ENCODE assay signal across 8 cellular contexts in genomic region chrX:38327007-38327774, GRCh38. TPM values are rescaled to one million over a fixed set of nuclear protein-coding genes. Genes with fewer than 3 reads are reported as not detected.
DNase-seq lines count a peak whose midpoint lies in the region; ATAC-seq and TF ChIP-seq lines count a peak whose summit lies in the region.

TSS of gene RPGR (minus strand) at chrX:38327509. CDS start at chrX:38327367, 142 bp downstream.

- intact Hi-C loops in heart left ventricle (cut with DNase I): loop anchor here in 4 of 10 donors (5.0 to 10.0 kb wide), 2 partner anchors 400 to 402 kb away; no protein-coding TSS in a partner anchor
- intact Hi-C loops in transverse colon (cut with DNase I; ENCODE audit: low total_unique reads): no loop called here

- peaks cover 13% of the 10 kb centered on the region for H3K4me1 ChIP-seq in adipocyte (ENCODE audit: control insufficient read depth, insufficient read depth, low read length)
- peaks cover 0 to 13% (median 0%) of the 10 kb centered on the region in 12 donors for H3K4me1 ChIP-seq in heart left ventricle
- H3K4me1 ChIP-seq in transverse colon: peaks cover 0 to 14% (median 0%) of the 10 kb centered on the region in 4 donors

- H3K4me2 ChIP-seq in SU-DHL-6 (ENCODE audit: low read depth, low read length, poor library complexity, severe bottlenecking): peak within 1 kb of the TSS; percentile 58

- no peaks in the 10 kb centered on the region for H3K9me3 ChIP-seq in SU-DHL-6 (ENCODE audit: insufficient read depth, low read length)
- no peaks in the 10 kb centered on the region for H3K9me3 ChIP-seq in adipocyte (ENCODE audit: control insufficient read depth, low read length)
- H3K9me3 ChIP-seq in heart left ventricle: no peaks in the 10 kb centered on the region
- H3K9me3 ChIP-seq in transverse colon: no peaks in the 10 kb centered on the region

- H3K9me2 ChIP-seq in SU-DHL-6 (replicated peaks; ENCODE audit: insufficient read depth, low read length): no peaks in the 10 kb centered on the region

- DNase-seq in NCI-H128 (lab: John Stamatoyannopoulos, UW; ENCODE audit: unreplicated experiment) (peak; percentile 85), adipocyte (ENCODE audit: low read depth) (peak; percentile 95), heart left ventricle (peak; percentile 92 to 95 (median 95)), pons (ENCODE audit: low spot score) (peak; percentile 88), transverse colon (peak; percentile 95)

- peak within 1 kb of the TSS; percentile 96 for H2AFZ ChIP-seq in SU-DHL-6 (ENCODE audit: low read depth, low read length, severe bottlenecking)

- no peaks in the 10 kb centered on the region for H3K79me2 ChIP-seq in SU-DHL-6 (ENCODE audit: insufficient read depth, low read length)

- in situ Hi-C loops in transverse colon (cut with MboI; ENCODE audit: low pct_ligation_motif_present in 1 of 4, low pct_unique_long_range_greater_than_20kb in 1 of 4, low sequenced_read_pairs in 3 of 4): no loop called here

- H3K27ac ChIP-seq in SU-DHL-6 (ENCODE audit: low read depth, low read length) (peak within 1 kb of the TSS; percentile 53), heart left ventricle (peak within 1 kb of the TSS; percentile 58 to 90 (median 80)), transverse colon (peak within 1 kb of the TSS; percentile 85 to 94 (median 89))

- no peaks in the 10 kb centered on the region for H3K36me3 ChIP-seq in SU-DHL-6 (ENCODE audit: low read length)
- no peaks in the 10 kb centered on the region for H3K36me3 ChIP-seq in adipocyte (ENCODE audit: control insufficient read depth, insufficient read depth, low read length, severe bottlenecking)
- no peaks in the 10 kb centered on the region for H3K36me3 ChIP-seq in heart left ventricle
- H3K36me3 ChIP-seq in transverse colon: no peaks in the 10 kb centered on the region

- peak within 1 kb of the TSS; percentile 66 for H3K9ac ChIP-seq in SU-DHL-6 (ENCODE audit: low read length)
- peak within 1 kb of the TSS; percentile 87 for H3K9ac ChIP-seq in adipocyte (ENCODE audit: low read length)

- TF ChIP-seq EP300 in transverse colon (IDR thresholded peaks at IDR 0.05; ENCODE audit: low read depth): no peak

- no peaks in the 10 kb centered on the region for H4K20me1 ChIP-seq in SU-DHL-6 (ENCODE audit: low read depth, low read length)

- H3F3A ChIP-seq in SU-DHL-6 (ENCODE audit: insufficient read depth): no peaks in the 10 kb centered on the region

- TF ChIP-seq CTCF in GM12873 (IDR thresholded peaks at IDR 0.05; ENCODE audit: insufficient read depth, low read depth, low read length, missing control alignments) (peak; percentile 86), SU-DHL-6 (IDR thresholded peaks at IDR 0.05; ENCODE audit: insufficient read depth, low read length, poor library complexity, severe bottlenecking) (peak; percentile 45), heart left ventricle (IDR thresholded peaks at IDR 0.05) (peak; percentile 64 to 83 (median 75)), transverse colon (IDR thresholded peaks at IDR 0.05) (peak; percentile 64 to 77 (median 69))

- 0 to 32% (median 15%) methylated on average over 29 to 67 of the region's 67 CpGs for WGBS in heart left ventricle, 4 donors
- WGBS in transverse colon (ENCODE audit: low coverage in 1 of 2), 2 donors: 49% methylated on average over 67 of the region's 67 CpGs; no CpG with 5 or more reads in 1 of the 2 donors

- H3K4me3 ChIP-seq in SU-DHL-6 (ENCODE audit: insufficient read depth, low read length, poor library complexity, severe bottlenecking): peak within 1 kb of the TSS; percentile 73
- peak within 1 kb of the TSS; percentile 80 for H3K4me3 ChIP-seq in adipocyte (ENCODE audit: low read length)
- peak within 1 kb of the TSS; percentile 36 to 88 (median 68) for H3K4me3 ChIP-seq in heart left ventricle
- H3K4me3 ChIP-seq in transverse colon: peak within 1 kb of the TSS; percentile 51 to 81 (median 66)

- ATAC-seq in HG02763 (IDR thresholded peaks at IDR 0.05; ENCODE audit: unreplicated experiment) (peak; percentile 96), heart left ventricle (peak; percentile 96 to 99 (median 98))

- H3K27me3 ChIP-seq in SU-DHL-6 (ENCODE audit: low read length) (no peaks in the 10 kb centered on the region), adipocyte (replicated peaks; ENCODE audit: control insufficient read depth, insufficient read depth, low read length) (no peaks in the 10 kb centered on the region), heart left ventricle (peaks cover 0 to 3% (median 0%) of the 10 kb centered on the region in 9 donors), transverse colon (no peaks in the 10 kb centered on the region)

- TF ChIP-seq POLR2A in heart left ventricle (IDR thresholded peaks at IDR 0.05) (peak in 1 of 2 donors; percentile 58), transverse colon (IDR thresholded peaks at IDR 0.05) (peak; percentile 66)

RNA-seq across cellular contexts. Expression of gene RPGR, which starts in this region (rescaled TPM):
- total RNA-seq in heart left ventricle (10 to 100 TPM in 1 of 9 donors, 1 to 10 TPM in 8; 4.1 to 10.5 (median 6.8) TPM), transverse colon (10 to 100 TPM; 11.9 to 33.3 (median 23.7) TPM)
- 10 to 100 TPM in 1 of 2 donors, 1 to 10 TPM in 1; 9.1 to 13.0 TPM for polyA plus RNA-seq in heart left ventricle

Comparison
In these comparisons a context has a peak if more than half of its experiments do, and no peak if none do; other contexts are left out.
1. Peak in every context shown above with its lines: DNase-seq, ATAC-seq, H3K4me3 ChIP-seq and H3K27ac ChIP-seq.